1 cellular context compared by ENCODE assay signal in the genomic region with DNA sequence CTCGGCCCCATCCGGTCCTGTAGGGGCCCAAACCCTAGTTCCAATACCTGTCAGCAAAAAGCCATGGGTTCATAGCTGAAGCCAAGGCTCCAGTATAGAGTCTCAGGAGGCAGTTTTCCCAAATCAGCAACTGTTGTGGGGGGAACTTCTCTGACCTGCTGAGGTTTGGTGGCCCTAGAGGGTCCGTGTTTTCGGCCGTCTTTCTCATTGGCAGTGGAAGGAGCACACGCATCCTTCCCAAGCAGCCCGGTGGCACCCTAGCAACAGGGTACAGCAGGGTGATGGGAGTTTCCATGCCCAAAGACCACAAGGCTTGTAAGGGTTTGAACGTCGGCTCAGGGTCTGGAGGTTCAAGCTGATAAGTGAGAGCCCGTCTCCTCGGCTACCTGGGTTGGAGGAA.
TF ChIP-seq lines count a peak whose summit lies in the region.

No MANE protein-coding gene starts in this region.

TF ChIP-seq in A549, 52 proteins besides CTCF, POLR2A, EP300 and RAD21 (continued from another document):
- TF ChIP-seq, protein P1, sequence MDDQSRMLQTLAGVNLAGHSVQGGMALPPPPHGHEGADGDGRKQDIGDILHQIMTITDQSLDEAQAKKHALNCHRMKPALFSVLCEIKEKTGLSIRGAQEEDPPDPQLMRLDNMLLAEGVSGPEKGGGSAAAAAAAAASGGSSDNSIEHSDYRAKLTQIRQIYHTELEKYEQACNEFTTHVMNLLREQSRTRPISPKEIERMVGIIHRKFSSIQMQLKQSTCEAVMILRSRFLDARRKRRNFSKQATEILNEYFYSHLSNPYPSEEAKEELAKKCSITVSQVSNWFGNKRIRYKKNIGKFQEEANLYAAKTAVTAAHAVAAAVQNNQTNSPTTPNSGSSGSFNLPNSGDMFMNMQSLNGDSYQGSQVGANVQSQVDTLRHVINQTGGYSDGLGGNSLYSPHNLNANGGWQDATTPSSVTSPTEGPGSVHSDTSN (IDR thresholded peaks at IDR 0.05) = no peak
- TF ChIP-seq, protein P2, sequence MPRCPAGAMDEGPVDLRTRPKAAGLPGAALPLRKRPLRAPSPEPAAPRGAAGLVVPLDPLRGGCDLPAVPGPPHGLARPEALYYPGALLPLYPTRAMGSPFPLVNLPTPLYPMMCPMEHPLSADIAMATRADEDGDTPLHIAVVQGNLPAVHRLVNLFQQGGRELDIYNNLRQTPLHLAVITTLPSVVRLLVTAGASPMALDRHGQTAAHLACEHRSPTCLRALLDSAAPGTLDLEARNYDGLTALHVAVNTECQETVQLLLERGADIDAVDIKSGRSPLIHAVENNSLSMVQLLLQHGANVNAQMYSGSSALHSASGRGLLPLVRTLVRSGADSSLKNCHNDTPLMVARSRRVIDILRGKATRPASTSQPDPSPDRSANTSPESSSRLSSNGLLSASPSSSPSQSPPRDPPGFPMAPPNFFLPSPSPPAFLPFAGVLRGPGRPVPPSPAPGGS (IDR thresholded peaks at IDR 0.05) = no peak
- TF ChIP-seq TP53 (CRISPR knock-in tag; IDR thresholded peaks at IDR 0.05) = no peak
